9 cellular contexts compared by ENCODE assay signal in genomic region chr12:56256326-56256960, GRCh38. TPM values are rescaled to one million over a fixed set of nuclear protein-coding genes. Genes with fewer than 3 reads are reported as not detected.
DNase-seq lines count a peak whose midpoint lies in the region; ATAC-seq, FAIRE-seq and TF ChIP-seq lines count a peak whose summit lies in the region.
"Had no signal": no experiment of that assay in that cellular context is flagged by ENCODE, and none has a peak within 500 bp of the region (broad histone marks: within the 10 kb centered on the region; RNA-seq: fewer than 3 reads in every experiment).

No MANE protein-coding gene starts in this region.

- FAIRE-seq in D721Med (lab: Jason Lieb, UNC) = no peak

- no peak for TF ChIP-seq POLR2A in gastroesophageal sphincter (IDR thresholded peaks at IDR 0.05)

- peak overlapping the region in 3 of 4 donors; percentile 1 to 95 (median 17) for H3K27ac ChIP-seq in gastroesophageal sphincter

- no peak for TF ChIP-seq EP300 in gastroesophageal sphincter (IDR thresholded peaks at IDR 0.05)

- peaks cover 10% of the 10 kb centered on the region for H3K4me1 Mint-ChIP-seq in T-helper 2 cell treated with Interferon-gamma antibody and Interleukin-4, amounts not matched to agents 5 μg/mL and 100 μg/mL, for 36 hours (ENCODE audit: low read depth)
- H3K4me1 Mint-ChIP-seq in activated B cell treated with CpG ODN at 0.5 μM for 24 hours = peaks cover 21% of the 10 kb centered on the region
- peaks cover 20% of the 10 kb centered on the region for H3K4me1 Mint-ChIP-seq in stimulated activated naive CD8-positive, alpha-beta T cell treated with anti-CD3 and anti-CD28 coated beads, Interleukin-15, Interleukin-2, amounts not matched to agents 100 ng/mL and 50 ng/mL, for 24 hours (ENCODE audit: low read depth)

- H3K36me3 Mint-ChIP-seq in T-helper 2 cell treated with Interferon-gamma antibody and Interleukin-4, amounts not matched to agents 5 μg/mL and 100 μg/mL, for 36 hours (ENCODE audit: low read depth) = peaks cover 28% of the 10 kb centered on the region
- peaks cover 47% of the 10 kb centered on the region for H3K36me3 Mint-ChIP-seq in activated B cell treated with CpG ODN at 0.5 μM for 24 hours (ENCODE audit: low read depth)
- H3K36me3 Mint-ChIP-seq in stimulated activated naive CD8-positive, alpha-beta T cell treated with anti-CD3 and anti-CD28 coated beads, Interleukin-15, Interleukin-2, amounts not matched to agents 100 ng/mL and 50 ng/mL, for 24 hours (ENCODE audit: low read depth) = peaks cover 43% of the 10 kb centered on the region

- ATAC-seq in activated B cell treated with CpG ODN at 0.5 μM for 24 hours (ENCODE audit: low read depth) (no peak), gastroesophageal sphincter (no peak)

- WGBS in gastroesophageal sphincter (ENCODE audit: low coverage in 1 of 2), 2 donors = 13% methylated on average over 4 of the region's 4 CpGs; no CpG with 5 or more reads in 1 of the 2 donors

- no peaks in the 10 kb centered on the region for H3K27me3 ChIP-seq in gastroesophageal sphincter

- peak overlapping the region in 1 of 2 donors; percentile 82 for H3K4me3 ChIP-seq in gastroesophageal sphincter

- H3K27me3 Mint-ChIP-seq in T-helper 2 cell treated with Interferon-gamma antibody and Interleukin-4, amounts not matched to agents 5 μg/mL and 100 μg/mL, for 36 hours (ENCODE audit: low read depth) = no peaks in the 10 kb centered on the region
- no peaks in the 10 kb centered on the region for H3K27me3 Mint-ChIP-seq in activated B cell treated with CpG ODN at 0.5 μM for 24 hours
- H3K27me3 Mint-ChIP-seq in stimulated activated naive CD8-positive, alpha-beta T cell treated with anti-CD3 and anti-CD28 coated beads, Interleukin-15, Interleukin-2, amounts not matched to agents 100 ng/mL and 50 ng/mL, for 24 hours = no peaks in the 10 kb centered on the region

- no peaks in the 10 kb centered on the region for H3K9me3 ChIP-seq in gastroesophageal sphincter

- H3K4me1 ChIP-seq in gastroesophageal sphincter = peaks cover 4 to 34% (median 21%) of the 10 kb centered on the region in 3 donors

- H3K36me3 ChIP-seq in gastroesophageal sphincter = peaks cover 0 to 55% of the 10 kb centered on the region in 2 donors

- POLR2A ChIA-PET in activated B cell treated with CpG ODN at 0.5 μM for 24 hours (lab: Charles Lee) = interaction anchor here (0.6 to 2.9 kb wide), 7 partner anchors 9 to 215 kb away, joined by 3 to 22 read pairs (median 4); partner anchors contain the start of genes COQ10A, PA2G4 and SMARCC2

- no peaks in the 10 kb centered on the region for H3K9me3 Mint-ChIP-seq in T-helper 2 cell treated with Interferon-gamma antibody and Interleukin-4, amounts not matched to agents 5 μg/mL and 100 μg/mL, for 36 hours
- H3K9me3 Mint-ChIP-seq in activated B cell treated with CpG ODN at 0.5 μM for 24 hours = no peaks in the 10 kb centered on the region
- no peaks in the 10 kb centered on the region for H3K9me3 Mint-ChIP-seq in stimulated activated naive CD8-positive, alpha-beta T cell treated with anti-CD3 and anti-CD28 coated beads, Interleukin-15, Interleukin-2, amounts not matched to agents 100 ng/mL and 50 ng/mL, for 24 hours

- no peak for DNase-seq in T-helper 2 cell treated with Interferon-gamma antibody and Interleukin-4, amounts not matched to agents 5 μg/mL and 100 μg/mL, for 36 hours (ENCODE audit: low spot score)
- DNase-seq in T-helper 2 cell = no peak
- DNase-seq in activated B cell treated with CpG ODN at 0.5 μM for 24 hours = no peak
- DNase-seq in HuH-7 (ENCODE audit: low spot score) = no peak
- DNase-seq in NAMALWA (ENCODE audit: low spot score) = no peak
- DNase-seq in D721Med (ENCODE audit: insufficient read length, low spot score) = no peak
- DNase-seq: hippocampal formation had no signal

- H3K4me3 Mint-ChIP-seq in T-helper 2 cell treated with Interferon-gamma antibody and Interleukin-4, amounts not matched to agents 5 μg/mL and 100 μg/mL, for 36 hours = peak overlapping the region; percentile 87
- peak overlapping the region; percentile 87 for H3K4me3 Mint-ChIP-seq in activated B cell treated with CpG ODN at 0.5 μM for 24 hours
- H3K4me3 Mint-ChIP-seq in stimulated activated naive CD8-positive, alpha-beta T cell treated with anti-CD3 and anti-CD28 coated beads, Interleukin-15, Interleukin-2, amounts not matched to agents 100 ng/mL and 50 ng/mL, for 24 hours = peak overlapping the region; percentile 88

- CTCF ChIA-PET in activated B cell treated with CpG ODN at 0.5 μM for 24 hours (lab: Charles Lee) = interaction anchor here (0.6 to 1.6 kb wide), 4 partner anchors 11 to 208 kb away, joined by 3 to 4 read pairs (median 3); no protein-coding TSS in a partner anchor

- intact Hi-C loops in activated B cell treated with CpG ODN at 0.5 μM for 24 hours (cut with micrococcal nuclease) = no loop called here

- TF ChIP-seq CTCF in activated B cell treated with CpG ODN at 0.5 μM for 24 hours (IDR thresholded peaks at IDR 0.05) (no peak), gastroesophageal sphincter (IDR thresholded peaks at IDR 0.05) (no peak), D721Med (IDR thresholded peaks at IDR 0.05; ENCODE audit: insufficient read depth, missing control alignments) (no peak)

- H3K27ac Mint-ChIP-seq in T-helper 2 cell treated with Interferon-gamma antibody and Interleukin-4, amounts not matched to agents 5 μg/mL and 100 μg/mL, for 36 hours = peak overlapping the region; percentile 32
- H3K27ac Mint-ChIP-seq in activated B cell treated with CpG ODN at 0.5 μM for 24 hours = peak overlapping the region; percentile 70
- no peak overlapping the region for H3K27ac Mint-ChIP-seq in stimulated activated naive CD8-positive, alpha-beta T cell treated with anti-CD3 and anti-CD28 coated beads, Interleukin-15, Interleukin-2, amounts not matched to agents 100 ng/mL and 50 ng/mL, for 24 hours

RNA-seq across cellular contexts. Expression of gene ANKRD52, which starts 1.7 kb away (rescaled TPM):
- total RNA-seq in activated B cell treated with CpG ODN at 0.5 μM for 24 hours (44.1 and 44.8 TPM in 2 replicates), gastroesophageal sphincter (10 to 100 TPM; 12.9 to 37.8 (median 15.6) TPM)

RNA-seq across cellular contexts. Expression of gene COQ10A, which starts 10.3 kb away (rescaled TPM):
- total RNA-seq in activated B cell treated with CpG ODN at 0.5 μM for 24 hours = 30.2 and 35.6 TPM in 2 replicates
- total RNA-seq in gastroesophageal sphincter = 10 to 100 TPM in 3 of 4 donors, 1 to 10 TPM in 1; 9.3 to 18.4 (median 12.5) TPM

RNA-seq across cellular contexts. Expression of gene SLC39A5, which starts 26.6 kb away (rescaled TPM):
- total RNA-seq in activated B cell treated with CpG ODN at 0.5 μM for 24 hours (0.37 and 1.00 TPM in 2 replicates), gastroesophageal sphincter (1 to 10 TPM in 1 of 4 donors, not detected in 3; 1.7 TPM)

RNA-seq across cellular contexts. Expression of gene NABP2, which starts 32.3 kb away (rescaled TPM):
- total RNA-seq in activated B cell treated with CpG ODN at 0.5 μM for 24 hours = 27.7 and 31.4 TPM in 2 replicates
- total RNA-seq in gastroesophageal sphincter = 10 to 100 TPM; 23.7 to 34.7 (median 28.8) TPM

RNA-seq across cellular contexts. Expression of gene RNF41, which starts 34.7 kb away (rescaled TPM):
- total RNA-seq in activated B cell treated with CpG ODN at 0.5 μM for 24 hours (75.8 and 86.0 TPM in 2 replicates), gastroesophageal sphincter (100 to 1,000 TPM in 2 of 4 donors, 10 to 100 TPM in 2; 63.7 to 119 (median 102) TPM)
